4 cellular contexts compared by ENCODE assay signal in genomic region chr15:30044826-30045225, GRCh38. TPM values are rescaled to one million over a fixed set of nuclear protein-coding genes. Genes with fewer than 3 reads are reported as not detected.
"Had no signal": no experiment of that assay in that cellular context is flagged by ENCODE, and none has a peak within 500 bp of the region (broad histone marks: within the 10 kb centered on the region; RNA-seq: fewer than 3 reads in every experiment).

No MANE protein-coding gene starts in this region.

RNA-seq across cellular contexts. Expression of gene GOLGA8J, which starts 37.9 kb away (rescaled TPM):
- total RNA-seq: activated CD4-positive, alpha-beta memory T cell treated with anti-CD3 and anti-CD28 coated beads, Interleukin-2, amount 10 ng/mL, durations not matched to agents 7 days and 5 days; activated T-helper 2 cell treated with anti-CD3 and anti-CD28 coated beads, Interferon-gamma antibody, Interleukin-2, Interleukin-4, amounts not matched to agents 10 μg/mL and 5 μg/mL and 100 μg/mL, durations not matched to agents 14 hours and 24 hours and 36 hours; bronchial epithelial cell; cardiac muscle cell had no signal
- polyA plus RNA-seq: cardiac muscle cell had no signal
